Comparison of ENCODE assay signal across 19 cellular contexts in genomic region chr11:15757299-15757698, GRCh38.
"Had no signal": no experiment of that assay in that cellular context is flagged by ENCODE, and none has a peak within 500 bp of the region (broad histone marks: within the 10 kb centered on the region; RNA-seq: fewer than 3 reads in every experiment).

No MANE protein-coding gene starts in this region.

- H3K36me3 ChIP-seq: ascending aorta, neutrophil, suprapubic skin had no signal

- H3K36me3 Mint-ChIP-seq: naive B cell, type B pancreatic cell had no signal

- H3K27me3 Mint-ChIP-seq: activated CD8-positive, alpha-beta T cell treated with anti-CD3 and anti-CD28 coated beads for 36 hours; type B pancreatic cell had no signal

- H3K4me1 ChIP-seq: ascending aorta, foreskin keratinocyte, suprapubic skin had no signal

- H3K4me3 ChIP-seq: ascending aorta, dorsolateral prefrontal cortex, lung, suprapubic skin had no signal

- H3K9me3 ChIP-seq: neutrophil, suprapubic skin had no signal

- H3K27ac Mint-ChIP-seq: activated CD8-positive, alpha-beta T cell treated with anti-CD3 and anti-CD28 coated beads for 36 hours; activated naive CD8-positive, alpha-beta T cell treated with anti-CD3 and anti-CD28 coated beads, Interleukin-2, amount 50 U/mL, for 24 hours; type B pancreatic cell had no signal

- DNase-seq: activated CD4-positive, CD25-positive, alpha-beta regulatory T cell treated with anti-CD3 and anti-CD28 coated beads, Interleukin-2, amount 50 U/mL, for 72 hours; activated CD8-positive, alpha-beta memory T cell treated with anti-CD3 and anti-CD28 coated beads, Interleukin-2, amount 50 U/mL, for 48 hours; activated CD8-positive, alpha-beta T cell treated with anti-CD3 and anti-CD28 coated beads for 36 hours; activated naive CD4-positive, alpha-beta T cell; activated naive CD8-positive, alpha-beta T cell treated with anti-CD3 and anti-CD28 coated beads, Interleukin-2, amount 50 U/mL, for 24 hours; dorsolateral prefrontal cortex; foreskin keratinocyte; left cardiac atrium; naive B cell; right cardiac atrium; stimulated activated naive CD4-positive, alpha-beta T cell; T-helper 9 cell had no signal

- H3K27ac ChIP-seq: ascending aorta, dorsolateral prefrontal cortex, foreskin keratinocyte, neutrophil, suprapubic skin had no signal

- ATAC-seq: activated CD8-positive, alpha-beta T cell treated with anti-CD3 and anti-CD28 coated beads for 36 hours; activated naive CD8-positive, alpha-beta T cell treated with anti-CD3 and anti-CD28 coated beads, Interleukin-2, amount 50 U/mL, for 24 hours; foreskin keratinocyte; left cardiac atrium; right cardiac atrium had no signal

- H3K4me1 Mint-ChIP-seq: activated naive CD8-positive, alpha-beta T cell treated with anti-CD3 and anti-CD28 coated beads, Interleukin-2, amount 50 U/mL, for 24 hours; naive B cell had no signal

- H3K27me3 ChIP-seq: ascending aorta had no signal

- FAIRE-seq: bronchial epithelial cell, small intestine had no signal

- H3K4me3 Mint-ChIP-seq: activated CD8-positive, alpha-beta T cell treated with anti-CD3 and anti-CD28 coated beads for 36 hours; activated naive CD8-positive, alpha-beta T cell treated with anti-CD3 and anti-CD28 coated beads, Interleukin-2, amount 50 U/mL, for 24 hours; naive B cell; type B pancreatic cell had no signal
